8 cellular contexts compared by ENCODE assay signal in genomic region chr14:54565236-54566151, GRCh38. TPM values are rescaled to one million over a fixed set of nuclear protein-coding genes. Genes with fewer than 3 reads are reported as not detected.
DNase-seq lines count a peak whose midpoint lies in the region; ATAC-seq and TF ChIP-seq lines count a peak whose summit lies in the region.

No MANE protein-coding gene starts in this region.

- no peaks in the 10 kb centered on the region for H3K27me3 ChIP-seq in liver (ENCODE audit: control insufficient read depth in 4 of 4, insufficient read depth in 4 of 4, low read length in 3 of 4)

- peak overlapping the region; percentile 86 to 97 for H3K9ac ChIP-seq in liver (ENCODE audit: low read depth in 1 of 2, low read length in 2 of 2)

- peak overlapping the region; percentile 98 for H3K27ac ChIP-seq in liver (ENCODE audit: low read depth in 1 of 2, low read length in 2 of 2)

- ATAC-seq in GM18858 (IDR thresholded peaks at IDR 0.05; ENCODE audit: unreplicated experiment) (peak; percentile 38), HG03045 (IDR thresholded peaks at IDR 0.05; ENCODE audit: unreplicated experiment) (peak; percentile 58)

- TF ChIP-seq CTCF in AG04449 (IDR thresholded peaks at IDR 0.05; ENCODE audit: insufficient read depth, low read length, missing control alignments) = no peak
- peak; percentile 20 for TF ChIP-seq CTCF in liver (IDR thresholded peaks at IDR 0.05; ENCODE audit: low read depth, low read length, missing input control)

- TF ChIP-seq RAD21 in liver (IDR thresholded peaks at IDR 0.05) = no peak

- DNase-seq in AG04449 (ENCODE audit: low read depth, low spot score) (no peak), NCI-H2196 treated with DMSO at 0.1 percent for 48 hours (lab: John Stamatoyannopoulos, UW; ENCODE audit: unreplicated experiment) (peak; percentile 53), dermis blood vessel endothelial cell (peak; percentile 94)
- DNase-seq in activated CD4-positive, alpha-beta T cell treated with anti-CD3 and anti-CD28 coated beads, Interleukin-2, amount 50 U/mL, for 24 hours (ENCODE audit: low read depth in 1 of 2, low spot score in 1 of 2) = peak; percentile 58 to 61
- peak; percentile 74 for DNase-seq in stimulated activated CD4-positive, alpha-beta T cell treated with anti-CD3 and anti-CD28 coated beads, Interleukin-4, amount 100 ng/mL, for 1 hour

- CTCF ChIA-PET in AG04449 (lab: Yijun Ruan, JAX) = interaction anchor here (0.8 to 10.1 kb wide), 21 partner anchors 9 to 240 kb away, joined by 3 to 247 read pairs (median 6); partner anchors contain the start of gene CGRRF1

- no peaks in the 10 kb centered on the region for H3K36me3 ChIP-seq in liver (ENCODE audit: control insufficient read depth in 4 of 4, insufficient read depth in 3 of 4, low read depth in 1 of 4, low read length in 3 of 4)

- H3K9me3 ChIP-seq in liver (ENCODE audit: control insufficient read depth in 4 of 4, low read length in 3 of 4) = no peaks in the 10 kb centered on the region

- H3K4me1 ChIP-seq in liver (ENCODE audit: control insufficient read depth in 4 of 4, insufficient read depth in 4 of 4, low read length in 3 of 4) = peaks cover 0 to 32% (median 19%) of the 10 kb centered on the region in 4 donors

- WGBS in liver = under 1% methylated on average over 86 of the region's 86 CpGs

- H3K4me3 ChIP-seq in AG04449 (ENCODE audit: low read depth, low read length) = peak overlapping the region; percentile 76
- H3K4me3 ChIP-seq in liver (ENCODE audit: low read depth in 1 of 3, low read length in 3 of 3) = peak overlapping the region; percentile 54 to 79 (median 64)

- POLR2A ChIA-PET in AG04449 (lab: Yijun Ruan, JAX) = interaction anchor here (0.6 to 4.2 kb wide), 20 partner anchors 15 to 239 kb away, joined by 3 to 67 read pairs (median 3); no protein-coding TSS in a partner anchor

TF ChIP-seq in liver, 16 proteins besides CTCF, POLR2A, EP300 and RAD21:
- TF ChIP-seq EGR1 (IDR thresholded peaks at IDR 0.05; ENCODE audit: low read depth in 2 of 2) (peak in 1 of 2 donors; percentile 30), YY1 (IDR thresholded peaks at IDR 0.05) (peak; percentile 56), TAF1 (conservative IDR thresholded peaks at IDR 0.05) (peak; percentile 85), FOXA1 (IDR thresholded peaks at IDR 0.05) (no peak), ZBTB33 (IDR thresholded peaks at IDR 0.05) (no peak), HNF4A (conservative IDR thresholded peaks at IDR 0.05) (peak; percentile 56 to 71), REST (IDR thresholded peaks at IDR 0.05) (peak; percentile 71), RXRA (IDR thresholded peaks at IDR 0.05) (peak in 1 of 2 donors; percentile 2), HNF4G (IDR thresholded peaks at IDR 0.05) (peak; percentile 39), ATF3 (IDR thresholded peaks at IDR 0.05) (peak; percentile 44), SP1 (IDR thresholded peaks at IDR 0.05) (peak; percentile 61), MAX (IDR thresholded peaks at IDR 0.05) (no peak)

RNA-seq across cellular contexts. Expression of gene SAMD4A, which starts 1.4 kb away (rescaled TPM):
- total RNA-seq in dermis blood vessel endothelial cell = 44.2 and 57.2 TPM in 2 replicates
- total RNA-seq in liver = 10 to 100 TPM in 1 of 2 donors, 1 to 10 TPM in 1; 4.3 to 17.8 TPM
- polyA plus RNA-seq in liver = 10 to 100 TPM in 1 of 2 donors, 1 to 10 TPM in 1; 5.1 to 11.2 TPM

RNA-seq across cellular contexts. Expression of gene CGRRF1, which starts 55.8 kb away (rescaled TPM):
- total RNA-seq in dermis blood vessel endothelial cell (13.2 and 20.8 TPM in 2 replicates), liver (1 to 10 TPM; 4.9 to 5.2 TPM)
- 10 to 100 TPM in 1 of 2 donors, 1 to 10 TPM in 1; 4.6 to 11.2 TPM for polyA plus RNA-seq in liver
